1 cellular context compared by ENCODE assay signal in the genomic region with DNA sequence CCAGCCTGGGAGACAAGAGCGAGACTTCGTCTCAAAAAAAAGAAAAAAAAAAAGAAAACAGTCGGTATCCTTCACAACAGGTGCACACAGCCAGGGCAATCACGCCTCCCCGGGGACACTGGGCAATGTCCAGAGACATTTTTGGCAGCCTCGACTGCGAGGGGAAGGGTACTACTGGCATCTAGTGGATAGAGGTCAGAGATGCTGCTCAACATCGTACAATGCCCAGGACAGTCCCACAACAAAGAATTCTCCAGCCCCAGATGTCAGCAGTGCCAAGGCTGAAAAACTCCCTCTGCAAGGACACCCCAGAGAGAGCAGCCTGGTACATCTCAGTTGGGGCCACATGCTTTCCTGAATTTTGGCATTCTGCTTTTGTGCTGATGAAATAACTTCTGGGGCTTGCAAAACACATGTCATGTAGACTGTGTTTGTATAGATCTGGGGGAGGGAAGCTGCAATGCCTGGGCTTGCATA.
A peak's percentile ranks its signal among the peaks of the same experiment; 100 is the strongest.
TF ChIP-seq lines count a peak whose summit lies in the region.

No MANE protein-coding gene starts in this region.

TF ChIP-seq in GM12878, 131 proteins besides CTCF, POLR2A, EP300 and RAD21:
- no peak for TF ChIP-seq CBX3 (IDR thresholded peaks at IDR 0.05; ENCODE audit: borderline replicate concordance, low read depth)
- TF ChIP-seq MEF2B (IDR thresholded peaks at IDR 0.05; ENCODE audit: partially characterized antibody, poor library complexity, severe bottlenecking): peak; percentile 35
- TF ChIP-seq NFIC (IDR thresholded peaks at IDR 0.05; ENCODE audit: low read depth, low read length): no peak
- 0 out of 2 replicates have a peak, but pooled peaks have one; percentile 17 for TF ChIP-seq YY1 (IDR thresholded peaks at IDR 0.05; ENCODE audit: low read depth, low read length)
- TF ChIP-seq SMC3 (IDR thresholded peaks at IDR 0.05; ENCODE audit: borderline replicate concordance, low read length): peak; percentile 85
TF ChIP-seq in GM12878: peak in this region for 3.
